10 cellular contexts compared by ENCODE assay signal in genomic region chr2:130162968-130163367, GRCh38. TPM values are rescaled to one million over a fixed set of nuclear protein-coding genes. Genes with fewer than 3 reads are reported as not detected.
"Had no signal": no experiment of that assay in that cellular context is flagged by ENCODE, and none has a peak within 500 bp of the region (broad histone marks: within the 10 kb centered on the region; RNA-seq: fewer than 3 reads in every experiment).

No MANE protein-coding gene starts in this region.

- H3K4me2 ChIP-seq: GM23338 had no signal

- ATAC-seq: GM23338, HCT116, HepG2 had no signal

- H3K4me3 ChIP-seq: GM23338, HAP-1 had no signal

- H2AFZ ChIP-seq: GM23338 had no signal

- DNase-seq: HFFc6, KG1 had no signal

- H3K9me3 ChIP-seq: HAP-1 had no signal

- H3K27ac ChIP-seq: HL-60 had no signal

- FAIRE-seq: H1, H54, HepG2 had no signal

- H3K4me1 ChIP-seq: HAP-1 had no signal

RNA-seq across cellular contexts. Expression of gene CCDC74B, which starts 18.1 kb away (rescaled TPM):
- polyA plus RNA-seq: IgD-negative memory B cell had no signal

RNA-seq across cellular contexts. Expression of gene POTEF, which starts 33.9 kb away (rescaled TPM):
- total RNA-seq: HFFc6 had no signal
- polyA plus RNA-seq: IgD-negative memory B cell had no signal

RNA-seq across cellular contexts. Expression of gene TUBA3E, which starts 35.3 kb away (rescaled TPM):
- total RNA-seq: H1, HepG2, HFFc6 had no signal
- polyA plus RNA-seq: H1, HepG2, IgD-negative memory B cell had no signal
